ENCODE assay signal across 21 cellular contexts in the genomic region with DNA sequence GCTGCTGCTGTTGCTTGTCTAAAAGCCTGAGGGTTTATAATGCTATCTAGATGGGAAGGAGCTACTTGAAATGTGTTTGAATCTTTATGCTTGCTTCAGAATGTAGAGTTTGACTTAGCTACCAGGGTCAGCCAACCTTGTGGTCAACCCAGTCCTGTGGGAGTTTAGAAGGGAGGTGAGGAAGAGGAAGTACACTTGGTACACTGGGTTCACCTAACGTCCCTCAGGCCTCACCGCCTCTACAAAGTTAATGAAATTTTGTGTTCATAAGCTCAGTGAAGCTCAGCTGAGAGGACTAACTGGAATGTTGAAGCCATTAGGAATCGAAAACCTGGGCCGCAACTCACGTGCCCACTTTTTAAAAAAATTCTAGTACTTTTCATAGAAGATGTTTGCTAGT. TPM values are rescaled to one million over a fixed set of nuclear protein-coding genes. Genes with fewer than 3 reads are reported as not detected.
DNase-seq lines count a peak whose midpoint lies in the region; ATAC-seq, FAIRE-seq and TF ChIP-seq lines count a peak whose summit lies in the region.
"Had no signal": no experiment of that assay in that cellular context is flagged by ENCODE, and none has a peak within 500 bp of the region (broad histone marks: within the 10 kb centered on the region; RNA-seq: fewer than 3 reads in every experiment).

No MANE protein-coding gene starts in this region.

- H3K36me3 ChIP-seq in BLaER1, result peaks cover 17% of the 10 kb centered on the region; the same call in 1 of the 2 replicates
- H3K36me3 ChIP-seq: tibial nerve had no signal

- H3K27me3 ChIP-seq in BLaER1, result no peaks in the 10 kb centered on the region
- H3K27me3 ChIP-seq: tibial nerve had no signal

- H3K9me3 ChIP-seq in BLaER1 (no peaks in the 10 kb centered on the region), T-helper 17 cell (ENCODE audit: control insufficient read depth, low read length, poor library complexity, severe bottlenecking) (no peaks in the 10 kb centered on the region)
- H3K9me3 ChIP-seq: tibial nerve had no signal

- H3K4me3 Mint-ChIP-seq in T-helper 17 cell (no peak overlapping the region), memory B cell (no peak overlapping the region)
- H3K4me3 Mint-ChIP-seq: brain, mesothelial cell of epicardium had no signal

- H3K27ac Mint-ChIP-seq in T-helper 17 cell, result peak overlapping the region; percentile 90
- peak overlapping the region; percentile 54 for H3K27ac Mint-ChIP-seq in memory B cell
- H3K27ac Mint-ChIP-seq: brain, mesothelial cell of epicardium had no signal

- TF ChIP-seq POLR2A in GM12891 (IDR thresholded peaks at IDR 0.05; ENCODE audit: low read depth, low read length) (no peak), H54 (IDR thresholded peaks at IDR 0.05; ENCODE audit: low read depth, low read length) (no peak)

- H3K36me3 Mint-ChIP-seq in T-helper 17 cell (ENCODE audit: low read depth) (peaks cover 5% of the 10 kb centered on the region), memory B cell (peaks cover 1% of the 10 kb centered on the region)
- H3K36me3 Mint-ChIP-seq: brain, mesothelial cell of epicardium had no signal

- H3K27me3 Mint-ChIP-seq in T-helper 17 cell (no peaks in the 10 kb centered on the region), memory B cell (no peaks in the 10 kb centered on the region)

- H3K9ac ChIP-seq in BLaER1, result no peak overlapping the region

- H3K4me1 Mint-ChIP-seq in T-helper 17 cell (peaks cover 58% of the 10 kb centered on the region), memory B cell (peaks cover 6% of the 10 kb centered on the region)
- H3K4me1 Mint-ChIP-seq: mesothelial cell of epicardium had no signal

- FAIRE-seq in GM12891 (lab: Jason Lieb, UNC), result peak; percentile 74
- FAIRE-seq in H54 (lab: Jason Lieb, UNC), result no peak
- FAIRE-seq: RCC 7860 had no signal

- peak overlapping the region; percentile 61 for H3K4me2 ChIP-seq in BLaER1

- H4K20me1 ChIP-seq in BLaER1, result peaks cover 49% of the 10 kb centered on the region

- DNase-seq in GM12891 (ENCODE audit: insufficient read length, low spot score) (no peak), T-helper 17 cell (no peak), memory B cell (ENCODE audit: low spot score in 2 of 2) (no peak), putamen (ENCODE audit: low spot score) (no peak), H54 (ENCODE audit: insufficient read length, low spot score) (no peak), DMS153 treated with DMSO at 0.1 percent for 48 hours (lab: John Stamatoyannopoulos, UW; ENCODE audit: unreplicated experiment) (no peak), DMS53 (lab: John Stamatoyannopoulos, UW) (no peak)
- DNase-seq: ACHN; activated CD4-positive, alpha-beta T cell treated with anti-CD3 and anti-CD28 coated beads, Interleukin-2, amount 50 U/mL, for 4 hours; activated naive CD4-positive, alpha-beta T cell treated with anti-CD3 and anti-CD28 coated beads, Interleukin-2, amount 50 U/mL, for 16 hours; activated T-cell treated with anti-CD3 and anti-CD28 coated beads for 4 hours; Calu3; foreskin melanocyte; left colon; NCI-H146 had no signal

- H3K9me3 Mint-ChIP-seq in memory B cell, result peaks cover 1% of the 10 kb centered on the region
- H3K9me3 Mint-ChIP-seq: brain, mesothelial cell of epicardium had no signal

- no peak overlapping the region for H3K4me3 ChIP-seq in BLaER1
- H3K4me3 ChIP-seq: tibial nerve had no signal

- ATAC-seq in T-helper 17 cell, result no peak
- ATAC-seq in memory B cell (ENCODE audit: low read depth), result peak; percentile 39
- ATAC-seq: left colon had no signal

- peak overlapping the region; percentile 41 for H3K27ac ChIP-seq in BLaER1
- H3K27ac ChIP-seq: epithelial cell of prostate, tibial nerve had no signal

- H3K4me1 ChIP-seq in BLaER1, result peaks cover 46% of the 10 kb centered on the region
- H3K4me1 ChIP-seq: tibial nerve had no signal

TF ChIP-seq in GM12891, 5 proteins besides CTCF, POLR2A, EP300 and RAD21:
- TF ChIP-seq SPI1 (IDR thresholded peaks at IDR 0.05; ENCODE audit: low read depth, low read length) (no peak), TAF1 (IDR thresholded peaks at IDR 0.05; ENCODE audit: low read depth, low read length) (no peak), POU2F2 (IDR thresholded peaks at IDR 0.05; ENCODE audit: low read depth, low read length) (no peak), POLR2AphosphoS5 (IDR thresholded peaks at IDR 0.05; ENCODE audit: low read depth, low read length) (no peak), PAX5 (IDR thresholded peaks at IDR 0.05; ENCODE audit: insufficient read depth, low read length, severe bottlenecking) (no peak)

RNA-seq across cellular contexts. Expression of gene IQGAP2, which starts 10.7 kb away (rescaled TPM):
- 12.5 TPM for polyA plus RNA-seq in GM12891 (2012; ENCODE audit: low read depth, missing spikeins)
- total RNA-seq in T-helper 17 cell, result 100 to 1,000 TPM; 117 to 134 TPM
